Comparison of ENCODE assay signal across 8 cellular contexts in genomic region chr1:26471498-26472329, GRCh38. TPM values are rescaled to one million over a fixed set of nuclear protein-coding genes. Genes with fewer than 3 reads are reported as not detected.
DNase-seq lines count a peak whose midpoint lies in the region; ATAC-seq, FAIRE-seq and TF ChIP-seq lines count a peak whose summit lies in the region.

No MANE protein-coding gene starts in this region.

- H3K9me3 ChIP-seq in A673 (ENCODE audit: low read depth, low read length, poor library complexity, severe bottlenecking) (no peaks in the 10 kb centered on the region), esophagus muscularis mucosa (no peaks in the 10 kb centered on the region), mucosa of stomach (ENCODE audit: control insufficient read depth, low read length) (no peaks in the 10 kb centered on the region), stomach smooth muscle (ENCODE audit: control insufficient read depth in 2 of 2, low read length in 2 of 2) (no peaks in the 10 kb centered on the region)

- H3K9ac ChIP-seq in mucosa of stomach (ENCODE audit: low read length) (peak overlapping the region; percentile 57), stomach smooth muscle (ENCODE audit: low read length in 2 of 2) (peak overlapping the region; percentile 29 to 86)

- CTCF ChIA-PET in A673 (lab: Charles Lee), result no interaction called here

- POLR2A ChIA-PET in A673 (lab: Charles Lee; ENCODE audit: low non-redundant PET), result interaction anchor here (0.6 to 0.9 kb wide), 2 partner anchors 36 to 1087 kb away, joined by 3 read pairs; no protein-coding TSS in a partner anchor

- intact Hi-C loops in A673 (cut with micrococcal nuclease; ENCODE audit: unreplicated experiment) (no loop called here), esophagus muscularis mucosa (cut with DNase I) (no loop called here)

- TF ChIP-seq POLR2A in GM12891 (IDR thresholded peaks at IDR 0.05; ENCODE audit: low read depth, low read length) (no peak), esophagus muscularis mucosa (IDR thresholded peaks at IDR 0.05; ENCODE audit: low read depth) (no peak)

- peaks cover 45% of the 10 kb centered on the region for H3K4me1 ChIP-seq in A673 (ENCODE audit: insufficient read depth, low read length, poor library complexity, severe bottlenecking)
- peaks cover 18 to 44% (median 36%) of the 10 kb centered on the region in 4 donors for H3K4me1 ChIP-seq in esophagus muscularis mucosa
- peaks cover 24% of the 10 kb centered on the region for H3K4me1 ChIP-seq in mucosa of stomach (ENCODE audit: control insufficient read depth, insufficient read depth, low read length)
- peaks cover 23% of the 10 kb centered on the region for H3K4me1 ChIP-seq in stomach smooth muscle (ENCODE audit: control insufficient read depth, insufficient read depth, low read length)

- FAIRE-seq in GM12891 (lab: Jason Lieb, UNC), result no peak

- peak; percentile 5 for ATAC-seq in HG03159 (IDR thresholded peaks at IDR 0.05; ENCODE audit: unreplicated experiment)

- WGBS in esophagus muscularis mucosa, result 1% methylated on average over 33 of the region's 56 CpGs

- peak; percentile 93 for DNase-seq in A673 (ENCODE audit: low spot score)
- peak; percentile 32 for DNase-seq in GM12891 (ENCODE audit: insufficient read length, low spot score)
- DNase-seq in NCI-H460 (ENCODE audit: extremely low read depth, low read depth), result peak; percentile 31
- DNase-seq in activated CD4-positive, alpha-beta T cell treated with anti-CD3 and anti-CD28 coated beads, Interleukin-2, amount 50 U/mL, for 4 hours, result peak; percentile 7 to 12
- peak; percentile 94 for DNase-seq in esophagus muscularis mucosa (ENCODE audit: extremely low spot score)

- H3K36me3 ChIP-seq in A673 (ENCODE audit: insufficient read depth, low read length, poor library complexity, severe bottlenecking), result peaks cover 47% of the 10 kb centered on the region
- peaks cover 16 to 57% (median 45%) of the 10 kb centered on the region in 4 donors for H3K36me3 ChIP-seq in esophagus muscularis mucosa
- H3K36me3 ChIP-seq in mucosa of stomach (ENCODE audit: control insufficient read depth, insufficient read depth, low read length), result peaks cover 17% of the 10 kb centered on the region
- H3K36me3 ChIP-seq in stomach smooth muscle (ENCODE audit: control insufficient read depth in 2 of 2, insufficient read depth in 2 of 2, low read length in 2 of 2), result peaks cover 28 to 33% of the 10 kb centered on the region in 2 donors

- TF ChIP-seq CTCF in A673 (conservative IDR thresholded peaks at IDR 0.05; ENCODE audit: low read depth, low read length), result 0 out of 2 replicates have a peak, but pooled peaks have one; percentile 16
- peak in 1 of 3 experiments; percentile 7 for TF ChIP-seq CTCF in esophagus muscularis mucosa (IDR thresholded peaks at IDR 0.05)

- H3K4me3 ChIP-seq in A673 (ENCODE audit: low read depth, low read length, poor library complexity, severe bottlenecking), result peak overlapping the region; percentile 74
- peak overlapping the region; percentile 76 to 99 (median 83) for H3K4me3 ChIP-seq in esophagus muscularis mucosa
- peak overlapping the region; percentile 64 for H3K4me3 ChIP-seq in mucosa of stomach (ENCODE audit: low read length)
- H3K4me3 ChIP-seq in stomach smooth muscle (ENCODE audit: low read length in 2 of 2), result peak overlapping the region; percentile 80 to 84

- TF ChIP-seq EP300 in esophagus muscularis mucosa (IDR thresholded peaks at IDR 0.05), result no peak

- TSS peak; percentile 34 for BruUV-seq in A673 (replicated peaks; lab: Mats Ljungman, UMichigan)

- H3K27me3 ChIP-seq in A673 (replicated peaks; ENCODE audit: insufficient read depth, low read depth, low read length, poor library complexity) (no peaks in the 10 kb centered on the region), esophagus muscularis mucosa (no peaks in the 10 kb centered on the region), mucosa of stomach (ENCODE audit: control insufficient read depth, insufficient read depth, low read length) (no peaks in the 10 kb centered on the region), stomach smooth muscle (ENCODE audit: control insufficient read depth in 1 of 2, insufficient read depth in 2 of 2, low read length in 2 of 2) (no peaks in the 10 kb centered on the region)

- H3K27ac ChIP-seq in A673 (ENCODE audit: low read depth, low read length, poor library complexity, severe bottlenecking) (peak overlapping the region; percentile 100), esophagus muscularis mucosa (replicated peaks in 1 of 4) (peak overlapping the region; percentile 92 to 100 (median 96)), stomach smooth muscle (ENCODE audit: low read length) (peak overlapping the region; percentile 98)

TF ChIP-seq in GM12891, 5 proteins besides CTCF, POLR2A, EP300 and RAD21:
- TF ChIP-seq SPI1 (IDR thresholded peaks at IDR 0.05; ENCODE audit: low read depth, low read length) (no peak), POLR2AphosphoS5 (IDR thresholded peaks at IDR 0.05; ENCODE audit: low read depth, low read length) (peak; percentile 39; the same call in 1 of the 2 replicates)

RNA-seq across cellular contexts. Expression of gene HMGN2, which starts 0.5 kb away (rescaled TPM):
- 1,074 and 1,080 TPM in 2 replicates for total RNA-seq in A673 (2021)
- polyA plus RNA-seq in GM12891 (2012; ENCODE audit: low read depth, missing spikeins), result 573 TPM
- 301 and 331 TPM in 2 replicates for total RNA-seq in NCI-H460 (2014; rRNA removed; shearing (Covaris generic))
- polyA plus RNA-seq in NCI-H460 (2014; cell fraction: nucleus; rRNA removed), result 443 and 448 TPM in 2 replicates
- 100 to 1,000 TPM; 124 to 263 (median 189) TPM for total RNA-seq in esophagus muscularis mucosa

RNA-seq across cellular contexts. Expression of gene DHDDS, which starts 39.6 kb away (rescaled TPM):
- total RNA-seq in A673 (2021) (50.7 and 53.6 TPM in 2 replicates), esophagus muscularis mucosa (10 to 100 TPM; 28.7 to 38.9 (median 30.4) TPM)
- 21.6 TPM for polyA plus RNA-seq in GM12891 (2012; ENCODE audit: low read depth, missing spikeins)
- 20.3 and 24.9 TPM in 2 replicates for total RNA-seq in NCI-H460 (2014; rRNA removed; shearing (Covaris generic))
- polyA plus RNA-seq in NCI-H460 (2014; cell fraction: nucleus; rRNA removed), result 14.8 and 29.6 TPM in 2 replicates

RNA-seq across cellular contexts. Expression of gene RPS6KA1, which starts 57.8 kb away (rescaled TPM):
- 6.3 and 8.8 TPM in 2 replicates for total RNA-seq in A673 (2021)
- 86.7 TPM for polyA plus RNA-seq in GM12891 (2012; ENCODE audit: low read depth, missing spikeins)
- 11.5 and 11.7 TPM in 2 replicates for total RNA-seq in NCI-H460 (2014; rRNA removed; shearing (Covaris generic))
- polyA plus RNA-seq in NCI-H460 (2014; cell fraction: nucleus; rRNA removed), result 32.2 and 38.0 TPM in 2 replicates
- total RNA-seq in esophagus muscularis mucosa, result 10 to 100 TPM in 1 of 4 donors, 1 to 10 TPM in 3; 7.0 to 16.7 (median 8.7) TPM

Comparison
In these comparisons a context has a peak if more than half of its experiments do, and no peak if none do; other contexts are left out.
1. Peak in every context shown above with its lines: DNase-seq, ATAC-seq, H3K4me3 ChIP-seq and H3K27ac ChIP-seq.
2. DNase-seq: peak in every context shown above with its lines; median percentile 94 in esophagus muscularis mucosa; 93 in A673; 32 in GM12891; 31 in NCI-H460; 10 in activated CD4-positive, alpha-beta T cell treated with anti-CD3 and anti-CD28 coated beads, Interleukin-2, amount 50 U/mL, for 4 hours.